1 cellular context compared by ENCODE assay signal in the genomic region with DNA sequence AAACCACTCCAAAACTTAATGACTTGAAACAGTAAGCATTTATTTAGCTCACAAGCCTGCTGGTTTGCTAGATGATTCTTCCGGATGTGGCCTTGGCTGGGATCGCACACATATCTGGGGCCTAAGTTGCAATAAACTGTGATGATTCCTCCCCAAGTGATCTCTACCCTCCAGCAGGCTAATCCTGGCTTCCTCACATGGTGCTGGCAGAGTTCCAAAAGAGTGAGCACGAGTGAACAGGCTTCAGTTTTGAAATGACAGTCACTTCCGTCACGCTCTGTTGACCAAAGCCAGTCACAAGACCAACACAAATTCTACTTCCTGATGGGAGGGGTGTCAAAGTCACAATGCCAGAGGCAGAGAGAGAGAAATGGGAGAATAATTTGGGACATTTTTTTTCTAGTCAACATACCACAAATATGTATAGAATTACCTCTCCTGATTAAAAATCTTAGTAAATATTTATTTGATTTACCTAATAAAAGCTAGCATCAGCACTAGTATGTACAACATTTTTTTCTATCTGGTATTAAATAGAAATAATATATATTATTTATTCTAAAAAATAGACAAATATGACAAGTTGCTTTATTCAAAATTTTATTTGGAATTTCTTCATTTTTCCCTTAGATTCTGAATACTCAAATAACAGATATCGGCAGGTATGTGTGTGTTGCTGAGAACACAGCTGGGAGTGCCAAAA.
TF ChIP-seq lines count a peak whose summit lies in the region.

No MANE protein-coding gene starts in this region.

TF ChIP-seq in HEK293, 187 proteins besides CTCF, POLR2A, EP300 and RAD21 (continued from another document):
- TF ChIP-seq, protein P1, sequence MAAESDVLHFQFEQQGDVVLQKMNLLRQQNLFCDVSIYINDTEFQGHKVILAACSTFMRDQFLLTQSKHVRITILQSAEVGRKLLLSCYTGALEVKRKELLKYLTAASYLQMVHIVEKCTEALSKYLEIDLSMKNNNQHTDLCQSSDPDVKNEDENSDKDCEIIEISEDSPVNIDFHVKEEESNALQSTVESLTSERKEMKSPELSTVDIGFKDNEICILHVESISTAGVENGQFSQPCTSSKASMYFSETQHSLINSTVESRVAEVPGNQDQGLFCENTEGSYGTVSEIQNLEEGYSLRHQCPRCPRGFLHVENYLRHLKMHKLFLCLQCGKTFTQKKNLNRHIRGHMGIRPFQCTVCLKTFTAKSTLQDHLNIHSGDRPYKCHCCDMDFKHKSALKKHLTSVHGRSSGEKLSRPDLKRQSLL (tag by site-specific recombination; IDR thresholded peaks at IDR 0.05) = no peak
- TF ChIP-seq BCL11A (tag by site-specific recombination; IDR thresholded peaks at IDR 0.05; ENCODE audit: low read depth) (peak; percentile 68; the same call in 1 of the 2 replicates), ZNF266 (tag by site-specific recombination; IDR thresholded peaks at IDR 0.05; ENCODE audit: low read depth) (no peak), ZIC2 (tag by site-specific recombination; IDR thresholded peaks at IDR 0.05) (peak; percentile 29; the same call in 1 of the 2 replicates), ZNF140 (tag by site-specific recombination; IDR thresholded peaks at IDR 0.05) (no peak), ZNF501 (tag by site-specific recombination; IDR thresholded peaks at IDR 0.05) (no peak), ZNF341 (tag by site-specific recombination; IDR thresholded peaks at IDR 0.05; ENCODE audit: low read depth) (no peak), REPIN1 (tag by site-specific recombination; IDR thresholded peaks at IDR 0.05; ENCODE audit: low read depth) (no peak), ZNF324 (tag by site-specific recombination; IDR thresholded peaks at IDR 0.05) (no peak), ZNF48 (tag by site-specific recombination; IDR thresholded peaks at IDR 0.05) (no peak), ZNF747 (tag by site-specific recombination; IDR thresholded peaks at IDR 0.05) (no peak), MYNN (tag by site-specific recombination; IDR thresholded peaks at IDR 0.05; ENCODE audit: borderline replicate concordance) (peak; percentile 90), ZNF37A (tag by site-specific recombination; IDR thresholded peaks at IDR 0.05) (no peak), ZNF701 (tag by site-specific recombination; IDR thresholded peaks at IDR 0.05) (no peak), TCF7L2 (IDR thresholded peaks at IDR 0.05; ENCODE audit: borderline replicate concordance, low read depth, low read length) (peak; percentile 88), ZNF202 (tag by site-specific recombination; IDR thresholded peaks at IDR 0.05; ENCODE audit: borderline replicate concordance) (no peak), ZNF600 (tag by site-specific recombination; IDR thresholded peaks at IDR 0.05) (peak; percentile 46; the same call in 1 of the 2 replicates), KLF16 (tag by site-specific recombination; IDR thresholded peaks at IDR 0.05) (no peak), IKZF3 (tag by site-specific recombination; IDR thresholded peaks at IDR 0.05) (peak; percentile 51; the same call in 1 of the 2 replicates), EGR2 (tag by site-specific recombination; IDR thresholded peaks at IDR 0.05; ENCODE audit: low read depth) (no peak), OSR2 (tag by site-specific recombination; IDR thresholded peaks at IDR 0.05) (peak; percentile 91), ZNF350 (tag by site-specific recombination; IDR thresholded peaks at IDR 0.05) (no peak), ZNF239 (tag by site-specific recombination; IDR thresholded peaks at IDR 0.05) (no peak), ZNF211 (tag by site-specific recombination; IDR thresholded peaks at IDR 0.05; ENCODE audit: low read depth) (no peak), ZBTB20 (tag by site-specific recombination; IDR thresholded peaks at IDR 0.05) (peak; percentile 46; the same call in 1 of the 2 replicates)
- TF ChIP-seq, protein P2, sequence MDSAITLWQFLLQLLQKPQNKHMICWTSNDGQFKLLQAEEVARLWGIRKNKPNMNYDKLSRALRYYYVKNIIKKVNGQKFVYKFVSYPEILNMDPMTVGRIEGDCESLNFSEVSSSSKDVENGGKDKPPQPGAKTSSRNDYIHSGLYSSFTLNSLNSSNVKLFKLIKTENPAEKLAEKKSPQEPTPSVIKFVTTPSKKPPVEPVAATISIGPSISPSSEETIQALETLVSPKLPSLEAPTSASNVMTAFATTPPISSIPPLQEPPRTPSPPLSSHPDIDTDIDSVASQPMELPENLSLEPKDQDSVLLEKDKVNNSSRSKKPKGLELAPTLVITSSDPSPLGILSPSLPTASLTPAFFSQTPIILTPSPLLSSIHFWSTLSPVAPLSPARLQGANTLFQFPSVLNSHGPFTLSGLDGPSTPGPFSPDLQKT (IDR thresholded peaks at IDR 0.05; ENCODE audit: borderline replicate concordance, low read depth, low read length) = no peak
- TF ChIP-seq, protein P3, sequence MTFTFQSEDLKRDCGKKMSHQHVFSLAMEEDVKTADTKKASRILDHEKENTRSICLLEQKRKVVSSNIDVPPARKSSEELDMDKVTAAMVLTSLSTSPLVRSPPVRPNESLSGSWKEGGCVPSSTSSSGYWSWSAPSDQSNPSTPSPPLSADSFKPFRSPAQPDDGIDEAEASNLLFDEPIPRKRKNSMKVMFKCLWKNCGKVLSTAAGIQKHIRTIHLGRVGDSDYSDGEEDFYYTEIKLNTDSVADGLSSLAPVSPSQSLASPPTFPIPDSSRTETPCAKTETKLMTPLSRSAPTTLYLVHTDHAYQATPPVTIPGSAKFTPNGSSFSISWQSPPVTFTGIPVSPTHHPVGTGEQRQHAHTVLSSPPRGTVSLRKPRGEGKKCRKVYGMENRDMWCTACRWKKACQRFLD (tag by site-specific recombination; IDR thresholded peaks at IDR 0.05) = no peak
- TF ChIP-seq, protein P4, sequence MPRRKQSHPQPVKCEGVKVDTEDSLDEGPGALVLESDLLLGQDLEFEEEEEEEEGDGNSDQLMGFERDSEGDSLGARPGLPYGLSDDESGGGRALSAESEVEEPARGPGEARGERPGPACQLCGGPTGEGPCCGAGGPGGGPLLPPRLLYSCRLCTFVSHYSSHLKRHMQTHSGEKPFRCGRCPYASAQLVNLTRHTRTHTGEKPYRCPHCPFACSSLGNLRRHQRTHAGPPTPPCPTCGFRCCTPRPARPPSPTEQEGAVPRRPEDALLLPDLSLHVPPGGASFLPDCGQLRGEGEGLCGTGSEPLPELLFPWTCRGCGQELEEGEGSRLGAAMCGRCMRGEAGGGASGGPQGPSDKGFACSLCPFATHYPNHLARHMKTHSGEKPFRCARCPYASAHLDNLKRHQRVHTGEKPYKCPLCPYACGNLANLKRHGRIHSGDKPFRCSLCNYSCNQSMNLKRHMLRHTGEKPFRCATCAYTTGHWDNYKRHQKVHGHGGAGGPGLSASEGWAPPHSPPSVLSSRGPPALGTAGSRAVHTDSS (tag by site-specific recombination; IDR thresholded peaks at IDR 0.05) = 0 out of 2 replicates have a peak, but pooled peaks have one; percentile 11
- TF ChIP-seq, protein P5, sequence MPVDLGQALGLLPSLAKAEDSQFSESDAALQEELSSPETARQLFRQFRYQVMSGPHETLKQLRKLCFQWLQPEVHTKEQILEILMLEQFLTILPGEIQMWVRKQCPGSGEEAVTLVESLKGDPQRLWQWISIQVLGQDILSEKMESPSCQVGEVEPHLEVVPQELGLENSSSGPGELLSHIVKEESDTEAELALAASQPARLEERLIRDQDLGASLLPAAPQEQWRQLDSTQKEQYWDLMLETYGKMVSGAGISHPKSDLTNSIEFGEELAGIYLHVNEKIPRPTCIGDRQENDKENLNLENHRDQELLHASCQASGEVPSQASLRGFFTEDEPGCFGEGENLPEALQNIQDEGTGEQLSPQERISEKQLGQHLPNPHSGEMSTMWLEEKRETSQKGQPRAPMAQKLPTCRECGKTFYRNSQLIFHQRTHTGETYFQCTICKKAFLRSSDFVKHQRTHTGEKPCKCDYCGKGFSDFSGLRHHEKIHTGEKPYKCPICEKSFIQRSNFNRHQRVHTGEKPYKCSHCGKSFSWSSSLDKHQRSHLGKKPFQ (tag by site-specific recombination; IDR thresholded peaks at IDR 0.05) = peak; percentile 78
- TF ChIP-seq, protein P6, sequence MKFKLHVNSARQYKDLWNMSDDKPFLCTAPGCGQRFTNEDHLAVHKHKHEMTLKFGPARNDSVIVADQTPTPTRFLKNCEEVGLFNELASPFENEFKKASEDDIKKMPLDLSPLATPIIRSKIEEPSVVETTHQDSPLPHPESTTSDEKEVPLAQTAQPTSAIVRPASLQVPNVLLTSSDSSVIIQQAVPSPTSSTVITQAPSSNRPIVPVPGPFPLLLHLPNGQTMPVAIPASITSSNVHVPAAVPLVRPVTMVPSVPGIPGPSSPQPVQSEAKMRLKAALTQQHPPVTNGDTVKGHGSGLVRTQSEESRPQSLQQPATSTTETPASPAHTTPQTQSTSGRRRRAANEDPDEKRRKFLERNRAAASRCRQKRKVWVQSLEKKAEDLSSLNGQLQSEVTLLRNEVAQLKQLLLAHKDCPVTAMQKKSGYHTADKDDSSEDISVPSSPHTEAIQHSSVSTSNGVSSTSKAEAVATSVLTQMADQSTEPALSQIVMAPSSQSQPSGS (tag by site-specific recombination; IDR thresholded peaks at IDR 0.05; ENCODE audit: low read depth) = peak; percentile 37; the same call in 1 of the 2 replicates
- TF ChIP-seq, protein P7, sequence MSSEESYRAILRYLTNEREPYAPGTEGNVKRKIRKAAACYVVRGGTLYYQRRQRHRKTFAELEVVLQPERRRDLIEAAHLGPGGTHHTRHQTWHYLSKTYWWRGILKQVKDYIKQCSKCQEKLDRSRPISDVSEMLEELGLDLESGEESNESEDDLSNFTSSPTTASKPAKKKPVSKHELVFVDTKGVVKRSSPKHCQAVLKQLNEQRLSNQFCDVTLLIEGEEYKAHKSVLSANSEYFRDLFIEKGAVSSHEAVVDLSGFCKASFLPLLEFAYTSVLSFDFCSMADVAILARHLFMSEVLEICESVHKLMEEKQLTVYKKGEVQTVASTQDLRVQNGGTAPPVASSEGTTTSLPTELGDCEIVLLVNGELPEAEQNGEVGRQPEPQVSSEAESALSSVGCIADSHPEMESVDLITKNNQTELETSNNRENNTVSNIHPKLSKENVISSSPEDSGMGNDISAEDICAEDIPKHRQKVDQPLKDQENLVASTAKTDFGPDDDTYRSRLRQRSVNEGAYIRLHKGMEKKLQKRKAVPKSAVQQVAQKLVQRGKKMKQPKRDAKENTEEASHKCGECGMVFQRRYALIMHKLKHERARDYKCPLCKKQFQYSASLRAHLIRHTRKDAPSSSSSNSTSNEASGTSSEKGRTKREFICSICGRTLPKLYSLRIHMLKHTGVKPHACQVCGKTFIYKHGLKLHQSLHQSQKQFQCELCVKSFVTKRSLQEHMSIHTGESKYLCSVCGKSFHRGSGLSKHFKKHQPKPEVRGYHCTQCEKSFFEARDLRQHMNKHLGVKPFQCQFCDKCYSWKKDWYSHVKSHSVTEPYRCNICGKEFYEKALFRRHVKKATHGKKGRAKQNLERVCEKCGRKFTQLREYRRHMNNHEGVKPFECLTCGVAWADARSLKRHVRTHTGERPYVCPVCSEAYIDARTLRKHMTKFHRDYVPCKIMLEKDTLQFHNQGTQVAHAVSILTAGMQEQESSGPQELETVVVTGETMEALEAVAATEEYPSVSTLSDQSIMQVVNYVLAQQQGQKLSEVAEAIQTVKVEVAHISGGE (tag by site-specific recombination; conservative IDR thresholded peaks at IDR 0.05; ENCODE audit: low read depth) = no peak
- TF ChIP-seq, protein P8, sequence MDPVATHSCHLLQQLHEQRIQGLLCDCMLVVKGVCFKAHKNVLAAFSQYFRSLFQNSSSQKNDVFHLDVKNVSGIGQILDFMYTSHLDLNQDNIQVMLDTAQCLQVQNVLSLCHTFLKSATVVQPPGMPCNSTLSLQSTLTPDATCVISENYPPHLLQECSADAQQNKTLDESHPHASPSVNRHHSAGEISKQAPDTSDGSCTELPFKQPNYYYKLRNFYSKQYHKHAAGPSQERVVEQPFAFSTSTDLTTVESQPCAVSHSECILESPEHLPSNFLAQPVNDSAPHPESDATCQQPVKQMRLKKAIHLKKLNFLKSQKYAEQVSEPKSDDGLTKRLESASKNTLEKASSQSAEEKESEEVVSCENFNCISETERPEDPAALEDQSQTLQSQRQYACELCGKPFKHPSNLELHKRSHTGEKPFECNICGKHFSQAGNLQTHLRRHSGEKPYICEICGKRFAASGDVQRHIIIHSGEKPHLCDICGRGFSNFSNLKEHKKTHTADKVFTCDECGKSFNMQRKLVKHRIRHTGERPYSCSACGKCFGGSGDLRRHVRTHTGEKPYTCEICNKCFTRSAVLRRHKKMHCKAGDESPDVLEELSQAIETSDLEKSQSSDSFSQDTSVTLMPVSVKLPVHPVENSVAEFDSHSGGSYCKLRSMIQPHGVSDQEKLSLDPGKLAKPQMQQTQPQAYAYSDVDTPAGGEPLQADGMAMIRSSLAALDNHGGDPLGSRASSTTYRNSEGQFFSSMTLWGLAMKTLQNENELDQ (tag by site-specific recombination; IDR thresholded peaks at IDR 0.05; ENCODE audit: low read depth) = no peak
- TF ChIP-seq, protein P9, sequence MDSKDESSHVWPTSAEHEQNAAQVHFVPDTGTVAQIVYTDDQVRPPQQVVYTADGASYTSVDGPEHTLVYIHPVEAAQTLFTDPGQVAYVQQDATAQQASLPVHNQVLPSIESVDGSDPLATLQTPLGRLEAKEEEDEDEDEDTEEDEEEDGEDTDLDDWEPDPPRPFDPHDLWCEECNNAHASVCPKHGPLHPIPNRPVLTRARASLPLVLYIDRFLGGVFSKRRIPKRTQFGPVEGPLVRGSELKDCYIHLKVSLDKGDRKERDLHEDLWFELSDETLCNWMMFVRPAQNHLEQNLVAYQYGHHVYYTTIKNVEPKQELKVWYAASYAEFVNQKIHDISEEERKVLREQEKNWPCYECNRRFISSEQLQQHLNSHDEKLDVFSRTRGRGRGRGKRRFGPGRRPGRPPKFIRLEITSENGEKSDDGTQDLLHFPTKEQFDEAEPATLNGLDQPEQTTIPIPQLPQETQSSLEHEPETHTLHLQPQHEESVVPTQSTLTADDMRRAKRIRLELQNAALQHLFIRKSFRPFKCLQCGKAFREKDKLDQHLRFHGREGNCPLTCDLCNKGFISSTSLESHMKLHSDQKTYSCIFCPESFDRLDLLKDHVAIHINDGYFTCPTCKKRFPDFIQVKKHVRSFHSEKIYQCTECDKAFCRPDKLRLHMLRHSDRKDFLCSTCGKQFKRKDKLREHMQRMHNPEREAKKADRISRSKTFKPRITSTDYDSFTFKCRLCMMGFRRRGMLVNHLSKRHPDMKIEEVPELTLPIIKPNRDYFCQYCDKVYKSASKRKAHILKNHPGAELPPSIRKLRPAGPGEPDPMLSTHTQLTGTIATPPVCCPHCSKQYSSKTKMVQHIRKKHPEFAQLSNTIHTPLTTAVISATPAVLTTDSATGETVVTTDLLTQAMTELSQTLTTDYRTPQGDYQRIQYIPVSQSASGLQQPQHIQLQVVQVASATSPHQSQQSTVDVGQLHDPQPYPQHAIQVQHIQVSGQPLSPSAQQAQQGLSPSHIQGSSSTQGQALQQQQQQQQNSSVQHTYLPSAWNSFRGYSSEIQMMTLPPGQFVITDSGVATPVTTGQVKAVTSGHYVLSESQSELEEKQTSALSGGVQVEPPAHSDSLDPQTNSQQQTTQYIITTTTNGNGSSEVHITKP (tag by site-specific recombination; IDR thresholded peaks at IDR 0.05) = peak; percentile 79
- TF ChIP-seq, protein P10, sequence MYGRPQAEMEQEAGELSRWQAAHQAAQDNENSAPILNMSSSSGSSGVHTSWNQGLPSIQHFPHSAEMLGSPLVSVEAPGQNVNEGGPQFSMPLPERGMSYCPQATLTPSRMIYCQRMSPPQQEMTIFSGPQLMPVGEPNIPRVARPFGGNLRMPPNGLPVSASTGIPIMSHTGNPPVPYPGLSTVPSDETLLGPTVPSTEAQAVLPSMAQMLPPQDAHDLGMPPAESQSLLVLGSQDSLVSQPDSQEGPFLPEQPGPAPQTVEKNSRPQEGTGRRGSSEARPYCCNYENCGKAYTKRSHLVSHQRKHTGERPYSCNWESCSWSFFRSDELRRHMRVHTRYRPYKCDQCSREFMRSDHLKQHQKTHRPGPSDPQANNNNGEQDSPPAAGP (tag by site-specific recombination; IDR thresholded peaks at IDR 0.05) = no peak
